24 cellular contexts compared by ENCODE assay signal in genomic region chr7:19030280-19030679, GRCh38.
A peak's percentile ranks its signal among the peaks of the same experiment; 100 is the strongest.
DNase-seq lines count a peak whose midpoint lies in the region; ATAC-seq, FAIRE-seq and TF ChIP-seq lines count a peak whose summit lies in the region.
"Had no signal": no experiment of that assay in that cellular context is flagged by ENCODE, and none has a peak within 500 bp of the region (broad histone marks: within the 10 kb centered on the region; RNA-seq: fewer than 3 reads in every experiment).

No MANE protein-coding gene starts in this region.

- CTCF ChIA-PET in MCF 10A (lab: Yijun Ruan, JAX): no interaction called here

- DNase-seq in MCF 10A (ENCODE audit: unreplicated experiment): no peak
- no peak for DNase-seq in breast epithelium (ENCODE audit: low spot score in 2 of 2)
- DNase-seq in amniotic epithelial cell (ENCODE audit: low read depth): peak; percentile 35
- DNase-seq in keratinocyte (ENCODE audit: low read depth, low spot score): no peak
- no peak for DNase-seq in activated T-cell treated with anti-CD3 and anti-CD28 coated beads, Interleukin-2, amount 50 U/mL, for 72 hours
- DNase-seq in amygdala (lab: John Stamatoyannopoulos, UW): no peak
- no peak for DNase-seq in brain microvascular endothelial cell
- DNase-seq in RCC 7860 (ENCODE audit: low spot score): no peak
- DNase-seq: activated CD4-positive, alpha-beta T cell treated with anti-CD3 and anti-CD28 coated beads, Interleukin-2, amount 10 ng/mL, durations not matched to agents 24 days and 14 days; gastrocnemius medialis; hypothalamus; left ventricle myocardium superior; NCI-H1105 treated with DMSO at 0.1 percent for 48 hours; NCI-H2029; sigmoid colon; stimulated activated naive CD8-positive, alpha-beta T cell treated with anti-CD3 and anti-CD28 coated beads, Interleukin-15, amount 100 ng/mL, for 72 hours; trophoblast cell had no signal

- H4K20me1 ChIP-seq in keratinocyte (ENCODE audit: control insufficient read depth, extremely low read depth, insufficient read depth, low read length): no peaks in the 10 kb centered on the region
- H4K20me1 ChIP-seq: BLaER1 had no signal

- no peaks in the 10 kb centered on the region for H3K4me1 ChIP-seq in breast epithelium
- H3K4me1 ChIP-seq in keratinocyte (ENCODE audit: control insufficient read depth, extremely low read depth, insufficient read depth, low read length): peaks cover 7% of the 10 kb centered on the region
- H3K4me1 ChIP-seq: BLaER1, gastrocnemius medialis had no signal

- intact Hi-C loops in MCF 10A (cut with micrococcal nuclease) (no loop called here), breast epithelium (cut with DNase I; ENCODE audit: low total_unique reads) (no loop called here)

- TF ChIP-seq CTCF in MCF 10A (IDR thresholded peaks at IDR 0.05; ENCODE audit: unreplicated experiment): no peak
- no peak for TF ChIP-seq CTCF in breast epithelium (IDR thresholded peaks at IDR 0.05)
- TF ChIP-seq CTCF in keratinocyte (optimal IDR thresholded peaks at IDR 0.05 in 1 of 3, IDR thresholded peaks at IDR 0.05 in 1 of 3, conservative IDR thresholded peaks at IDR 0.05 in 1 of 3; ENCODE audit: extremely low read depth in 1 of 3, insufficient read depth in 2 of 3, low read length in 3 of 3): no peak
- TF ChIP-seq CTCF in brain microvascular endothelial cell (IDR thresholded peaks at IDR 0.05; ENCODE audit: low read depth, low read length, missing control alignments): no peak

- dilution Hi-C loops in keratinocyte (cut with MboI; ENCODE audit: extremely low pct_ligation_motif_present, low sequenced_read_pairs): no loop called here

- no peak overlapping the region for H3K4me3 Mint-ChIP-seq in MCF 10A (ENCODE audit: unreplicated experiment)
- no peak overlapping the region for H3K4me3 Mint-ChIP-seq in activated T-cell treated with anti-CD3 and anti-CD28 coated beads, Interleukin-2, amount 50 U/mL, for 72 hours
- H3K4me3 Mint-ChIP-seq: activated CD4-positive, alpha-beta T cell treated with anti-CD3 and anti-CD28 coated beads, Interleukin-2, amount 10 ng/mL, durations not matched to agents 24 days and 14 days; activated naive CD4-positive, alpha-beta T cell treated with anti-CD3 and anti-CD28 coated beads, Interleukin-2, amount 50 U/mL, for 24 hours; activated T-helper 1 cell treated with anti-CD3 and anti-CD28 coated beads, Interleukin-12 subunit alpha, Interleukin-12 subunit beta, Interleukin-2, Interleukin-4 antibody, amounts not matched to agents 30 ng/mL and 10 ng/mL and 1 ng/mL, durations not matched to agents 14 hours and 24 hours and 36 hours; neural crest cell; stimulated activated naive CD8-positive, alpha-beta T cell treated with anti-CD3 and anti-CD28 coated beads, Interleukin-15, amount 100 ng/mL, for 72 hours had no signal

- H3K4me1 Mint-ChIP-seq in MCF 10A (ENCODE audit: insufficient read depth, unreplicated experiment): peaks cover 16% of the 10 kb centered on the region
- no peaks in the 10 kb centered on the region for H3K4me1 Mint-ChIP-seq in activated T-cell treated with anti-CD3 and anti-CD28 coated beads, Interleukin-2, amount 50 U/mL, for 72 hours (ENCODE audit: low read depth)
- H3K4me1 Mint-ChIP-seq: activated CD4-positive, alpha-beta T cell treated with anti-CD3 and anti-CD28 coated beads, Interleukin-2, amount 10 ng/mL, durations not matched to agents 24 days and 14 days; activated naive CD4-positive, alpha-beta T cell treated with anti-CD3 and anti-CD28 coated beads, Interleukin-2, amount 50 U/mL, for 24 hours; neural crest cell; stimulated activated naive CD8-positive, alpha-beta T cell treated with anti-CD3 and anti-CD28 coated beads, Interleukin-15, amount 100 ng/mL, for 72 hours had no signal

- no peaks in the 10 kb centered on the region for H3K9me3 Mint-ChIP-seq in MCF 10A (ENCODE audit: unreplicated experiment)
- H3K9me3 Mint-ChIP-seq in activated T-cell treated with anti-CD3 and anti-CD28 coated beads, Interleukin-2, amount 50 U/mL, for 72 hours: peaks cover 6% of the 10 kb centered on the region in 2 donors
- H3K9me3 Mint-ChIP-seq: neural crest cell had no signal

- H3K9me3 ChIP-seq in breast epithelium (peaks cover 0 to 8% of the 10 kb centered on the region in 2 donors), keratinocyte (ENCODE audit: control insufficient read depth, low read depth, low read length) (no peaks in the 10 kb centered on the region)
- H3K9me3 ChIP-seq: gastrocnemius medialis had no signal

- H3K27ac Mint-ChIP-seq in MCF 10A (ENCODE audit: low read depth, unreplicated experiment): peak overlapping the region; percentile 59
- H3K27ac Mint-ChIP-seq in activated T-cell treated with anti-CD3 and anti-CD28 coated beads, Interleukin-2, amount 50 U/mL, for 72 hours: no peak overlapping the region
- H3K27ac Mint-ChIP-seq: activated CD4-positive, alpha-beta T cell treated with anti-CD3 and anti-CD28 coated beads, Interleukin-2, amount 10 ng/mL, durations not matched to agents 24 days and 14 days; activated naive CD4-positive, alpha-beta T cell treated with anti-CD3 and anti-CD28 coated beads, Interleukin-2, amount 50 U/mL, for 24 hours; activated T-helper 1 cell treated with anti-CD3 and anti-CD28 coated beads, Interleukin-12 subunit alpha, Interleukin-12 subunit beta, Interleukin-2, Interleukin-4 antibody, amounts not matched to agents 30 ng/mL and 10 ng/mL and 1 ng/mL, durations not matched to agents 14 hours and 24 hours and 36 hours; stimulated activated naive CD8-positive, alpha-beta T cell treated with anti-CD3 and anti-CD28 coated beads, Interleukin-15, amount 100 ng/mL, for 72 hours had no signal

- ATAC-seq in activated T-cell treated with anti-CD3 and anti-CD28 coated beads, Interleukin-2, amount 50 U/mL, for 72 hours (replicated peaks in 1 of 2): no peak
- ATAC-seq: gastrocnemius medialis; HCT116; left ventricle myocardium superior; stimulated activated naive CD8-positive, alpha-beta T cell treated with anti-CD3 and anti-CD28 coated beads, Interleukin-15, amount 100 ng/mL, for 72 hours had no signal

- no peaks in the 10 kb centered on the region for H3K9me1 ChIP-seq in keratinocyte (ENCODE audit: control insufficient read depth, extremely low read depth, insufficient read depth, low read length)

- H3K9ac ChIP-seq in keratinocyte (ENCODE audit: control insufficient read depth, extremely low read depth, insufficient read depth, low read length): no peak overlapping the region
- H3K9ac ChIP-seq: BLaER1 had no signal

- in situ Hi-C loops in brain microvascular endothelial cell (cut with HindIII; ENCODE audit: low pct_ligation_motif_present, low sequenced_read_pairs): no loop called here

- H3K36me3 Mint-ChIP-seq in MCF 10A (ENCODE audit: insufficient read depth, unreplicated experiment): no peaks in the 10 kb centered on the region
- peaks cover 0 to 1% of the 10 kb centered on the region in 2 donors for H3K36me3 Mint-ChIP-seq in activated T-cell treated with anti-CD3 and anti-CD28 coated beads, Interleukin-2, amount 50 U/mL, for 72 hours (ENCODE audit: insufficient read depth in 2 of 2)

- H3K27ac ChIP-seq in breast epithelium (no peak overlapping the region), keratinocyte (ENCODE audit: control insufficient read depth, insufficient read depth, low read length) (no peak overlapping the region), brain microvascular endothelial cell (no peak overlapping the region)
- H3K27ac ChIP-seq: 22Rv1, BLaER1, gastrocnemius medialis, RWPE1 had no signal

- BruUV-seq in MCF 10A (replicated peaks; lab: Mats Ljungman, UMichigan): no TSS peak

- no peaks in the 10 kb centered on the region for H3K79me2 ChIP-seq in keratinocyte (ENCODE audit: control insufficient read depth, insufficient read depth, low read length)

- peak overlapping the region; percentile 13 for H2AFZ ChIP-seq in keratinocyte (ENCODE audit: control insufficient read depth, low read length)

- peak; percentile 41 for FAIRE-seq in keratinocyte (lab: Jason Lieb, UNC)
- FAIRE-seq in RCC 7860 (lab: Jason Lieb, UNC): no peak

- H3K4me3 ChIP-seq in breast epithelium (no peak overlapping the region), keratinocyte (ENCODE audit: control insufficient read depth in 2 of 3, extremely low read depth in 1 of 3, insufficient read depth in 2 of 3, low read depth in 1 of 3, low read length in 3 of 3) (no peak overlapping the region), brain microvascular endothelial cell (ENCODE audit: low read depth, low read length) (no peak overlapping the region)
- H3K4me3 ChIP-seq: BLaER1, gastrocnemius medialis, sigmoid colon had no signal

- no peaks in the 10 kb centered on the region for H3K36me3 ChIP-seq in breast epithelium
- H3K36me3 ChIP-seq in keratinocyte (ENCODE audit: control insufficient read depth in 2 of 2, extremely low read depth in 1 of 2, insufficient read depth in 2 of 2, low read length in 2 of 2): no peaks in the 10 kb centered on the region
- no peaks in the 10 kb centered on the region for H3K36me3 ChIP-seq in brain microvascular endothelial cell (replicated peaks)
- H3K36me3 ChIP-seq: BLaER1, gastrocnemius medialis, sigmoid colon had no signal

- H3K4me2 ChIP-seq in keratinocyte (ENCODE audit: control insufficient read depth, extremely low read depth, insufficient read depth, low read depth, low read length): no peak overlapping the region
- H3K4me2 ChIP-seq: BLaER1 had no signal

- H3K27me3 Mint-ChIP-seq in MCF 10A (ENCODE audit: insufficient read depth, unreplicated experiment): no peaks in the 10 kb centered on the region
- H3K27me3 Mint-ChIP-seq in activated T-cell treated with anti-CD3 and anti-CD28 coated beads, Interleukin-2, amount 50 U/mL, for 72 hours (ENCODE audit: low read depth): no peaks in the 10 kb centered on the region
- H3K27me3 Mint-ChIP-seq: activated CD4-positive, alpha-beta T cell treated with anti-CD3 and anti-CD28 coated beads, Interleukin-2, amount 10 ng/mL, durations not matched to agents 24 days and 14 days; activated naive CD4-positive, alpha-beta T cell treated with anti-CD3 and anti-CD28 coated beads, Interleukin-2, amount 50 U/mL, for 24 hours; stimulated activated naive CD8-positive, alpha-beta T cell treated with anti-CD3 and anti-CD28 coated beads, Interleukin-15, amount 100 ng/mL, for 72 hours had no signal

- no peaks in the 10 kb centered on the region for H3K27me3 ChIP-seq in breast epithelium
- H3K27me3 ChIP-seq in keratinocyte (ENCODE audit: control insufficient read depth, extremely low read depth, insufficient read depth, low read length): no peaks in the 10 kb centered on the region
- no peaks in the 10 kb centered on the region for H3K27me3 ChIP-seq in brain microvascular endothelial cell (replicated peaks)
- H3K27me3 ChIP-seq: BLaER1, gastrocnemius medialis, sigmoid colon had no signal

- POLR2A ChIA-PET in MCF 10A (lab: Yijun Ruan, JAX): interaction anchor here (0.6 to 1.7 kb wide), 5 partner anchors 10 to 1548 kb away, joined by 3 to 4 read pairs (median 3); no protein-coding TSS in a partner anchor

- no peak for TF ChIP-seq POLR2A in breast epithelium (IDR thresholded peaks at IDR 0.05)
